Comparison of ENCODE assay signal across 18 cellular contexts in the genomic region with DNA sequence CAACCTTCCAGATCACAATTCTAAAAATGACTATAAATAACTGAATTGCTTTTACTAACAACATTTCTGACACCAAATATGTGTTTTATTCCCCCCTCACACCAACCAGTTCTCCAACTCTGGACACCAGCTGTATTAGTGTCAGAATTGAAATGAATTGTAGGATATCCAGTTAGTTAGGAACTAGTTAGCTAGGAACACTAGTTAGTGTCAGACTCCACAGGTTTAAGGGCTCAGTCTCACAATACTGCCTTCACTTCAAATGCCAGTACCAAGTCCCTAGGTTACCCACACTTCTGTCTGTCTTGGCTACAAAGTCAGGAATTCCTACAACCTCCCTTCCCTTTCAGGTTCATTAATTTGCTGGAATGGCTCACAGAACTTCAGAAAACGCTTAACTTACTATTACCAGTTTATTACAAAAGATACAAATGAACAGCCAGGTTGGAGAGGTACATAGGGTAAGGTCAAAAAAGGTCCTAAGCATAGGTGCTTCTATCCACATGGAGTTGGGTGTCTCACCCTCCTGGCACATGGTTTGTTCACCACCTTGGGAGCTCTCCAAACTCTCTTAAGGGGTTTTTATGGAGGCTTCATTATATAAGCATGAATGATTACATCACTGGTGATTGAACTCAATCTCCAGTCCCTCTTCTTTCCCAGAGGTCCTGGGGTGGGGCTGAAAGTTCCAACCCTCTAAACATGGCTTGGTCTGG. TPM values are rescaled to one million over a fixed set of nuclear protein-coding genes. Genes with fewer than 3 reads are reported as not detected.
A peak's percentile ranks its signal among the peaks of the same experiment; 100 is the strongest.
DNase-seq lines count a peak whose midpoint lies in the region; ATAC-seq, FAIRE-seq and TF ChIP-seq lines count a peak whose summit lies in the region.
"Had no signal": no experiment of that assay in that cellular context is flagged by ENCODE, and none has a peak within 500 bp of the region (broad histone marks: within the 10 kb centered on the region; RNA-seq: fewer than 3 reads in every experiment).

No MANE protein-coding gene starts in this region.

- H3K9me1 ChIP-seq in K562 (ENCODE audit: control insufficient read depth, insufficient read depth, low read length) = no peaks in the 10 kb centered on the region

- H3K27ac Mint-ChIP-seq in CD4-positive, alpha-beta T cell = no peak overlapping the region
- H3K27ac Mint-ChIP-seq: activated naive CD8-positive, alpha-beta T cell treated with anti-CD3 and anti-CD28 coated beads for 36 hours; activated T-cell treated with anti-CD3 and anti-CD28 coated beads, Interleukin-2, amount 50 U/mL, for 24 hours had no signal

- H3K79me1 ChIP-seq in mesenchymal stem cell (replicated peaks; ENCODE audit: low read length, poor library complexity, severe bottlenecking) = peaks cover 7% of the 10 kb centered on the region

- H3K4me3 Mint-ChIP-seq in CD4-positive, alpha-beta T cell = peak overlapping the region; percentile 12
- H3K4me3 Mint-ChIP-seq: activated naive CD8-positive, alpha-beta T cell treated with anti-CD3 and anti-CD28 coated beads for 36 hours; activated T-cell treated with anti-CD3 and anti-CD28 coated beads, Interleukin-2, amount 50 U/mL, for 24 hours had no signal

- no TSS peak for BruUV-seq in K562 (replicated peaks; lab: Mats Ljungman, UMichigan)

- no peak for DNase-seq in CD4-positive, alpha-beta T cell
- no peak for DNase-seq in K562 (ENCODE audit: extremely low read depth in 1 of 4, low spot score in 3 of 4)
- DNase-seq in mesenchymal stem cell = no peak
- DNase-seq in cardiac septum (ENCODE audit: low spot score) = no peak
- DNase-seq in activated effector memory CD4-positive, alpha-beta T cell treated with Interleukin-2 at 50 U/mL for 16 hours = no peak
- DNase-seq: activated CD4-positive, alpha-beta T cell treated with anti-CD3 and anti-CD28 coated beads, Interleukin-2, amount 50 U/mL, for 48 hours; activated naive CD8-positive, alpha-beta T cell treated with anti-CD3 and anti-CD28 coated beads for 36 hours; activated T-cell treated with anti-CD3 and anti-CD28 coated beads, Interleukin-2, amount 50 U/mL, for 24 hours; Calu3; effector CD8-positive, alpha-beta T cell; NCI-H1436 treated with DMSO at 0.1 percent for 48 hours; ovary; stimulated activated CD4-positive, alpha-beta T cell treated with anti-CD3 and anti-CD28 coated beads, Interleukin-4, amount 100 ng/mL, for 24 hours had no signal

- CTCF ChIA-PET in CD4-positive, alpha-beta T cell (lab: Charles Lee) = interaction anchor here (0.6 kb wide), 1 partner anchor 15 kb away, joined by 3 read pairs; no protein-coding TSS in a partner anchor
- CTCF ChIA-PET in HEK293 (lab: Yijun Ruan, JAX) (interaction anchor here (0.6 to 1.2 kb wide), 3 partner anchors 42 to 126 kb away, joined by 3 to 5 read pairs (median 3); partner anchors contain the start of genes GPSM2 and PRPF38B), K562 (lab: Yijun Ruan, JAX; ENCODE audit: low intra/inter-chr PET ratio) (no interaction called here)

- POLR2A ChIA-PET in CD4-positive, alpha-beta T cell (lab: Charles Lee) = no interaction called here
- POLR2A ChIA-PET in HEK293 (lab: Yijun Ruan, JAX) = interaction anchor here (1.4 kb wide), 1 partner anchor 59 kb away, joined by 7 read pairs; the partner anchor contains the start of gene PRPF38B
- POLR2A ChIA-PET in K562 (lab: Yijun Ruan, JAX) = interaction anchor here (0.6 to 1.0 kb wide), 3 partner anchors 14 to 1525 kb away, joined by 3 read pairs; no protein-coding TSS in a partner anchor

- no peak overlapping the region for H3K18ac ChIP-seq in mesenchymal stem cell (ENCODE audit: low read depth in 1 of 2, low read length in 2 of 2)

- no peaks in the 10 kb centered on the region for H3K27me3 ChIP-seq in CD4-positive, alpha-beta T cell (ENCODE audit: control insufficient read depth, insufficient read depth, low read length)
- H3K27me3 ChIP-seq in K562 (ENCODE audit: control insufficient read depth in 2 of 2, insufficient read depth in 2 of 2, low read length in 2 of 2) (no peaks in the 10 kb centered on the region), mesenchymal stem cell (ENCODE audit: control insufficient read depth in 1 of 2, insufficient read depth in 1 of 2, low read length in 2 of 2) (no peaks in the 10 kb centered on the region)
- H3K27me3 ChIP-seq: cardiac muscle cell, ovary had no signal

- intact Hi-C loops in CD4-positive, alpha-beta T cell (cut with DNase I, micrococcal nuclease) = no loop called here
- intact Hi-C loops in K562 (cut with micrococcal nuclease) = no loop called here
- intact Hi-C loops in cardiac septum (cut with DNase I) = no loop called here

- no peak overlapping the region for H2BK12ac ChIP-seq in mesenchymal stem cell (ENCODE audit: low read length in 2 of 2)

- H3K4me1 Mint-ChIP-seq in CD4-positive, alpha-beta T cell (ENCODE audit: low read depth) = peaks cover 62% of the 10 kb centered on the region

- H3K79me2 ChIP-seq in K562 (ENCODE audit: control insufficient read depth, insufficient read depth, low read length) = peaks cover 26% of the 10 kb centered on the region

- no peak overlapping the region for H3K4me2 ChIP-seq in K562 (ENCODE audit: insufficient read depth, low read length)
- H3K4me2 ChIP-seq in mesenchymal stem cell (ENCODE audit: low read length, poor library complexity, severe bottlenecking) = peak overlapping the region; percentile 57

- H3K9me3 ChIP-seq in CD4-positive, alpha-beta T cell (ENCODE audit: control insufficient read depth, low read length) = no peaks in the 10 kb centered on the region
- no peaks in the 10 kb centered on the region for H3K9me3 ChIP-seq in HEK293 (ENCODE audit: control insufficient read depth, insufficient read depth, low read depth, low read length)
- no peaks in the 10 kb centered on the region for H3K9me3 ChIP-seq in K562 (replicated peaks; ENCODE audit: control insufficient read depth, insufficient read depth, low read depth, low read length)
- H3K9me3 ChIP-seq in mesenchymal stem cell (ENCODE audit: control insufficient read depth, low read length) = no peaks in the 10 kb centered on the region
- H3K9me3 ChIP-seq: ovary had no signal

- H2AFZ ChIP-seq in K562 (ENCODE audit: low read depth, low read length) = no peak overlapping the region
- no peak overlapping the region for H2AFZ ChIP-seq in mesenchymal stem cell (ENCODE audit: low read depth, low read length)

- no peak for TF ChIP-seq POLR2A in K562 (conservative IDR thresholded peaks at IDR 0.05)

- no peak for TF ChIP-seq RAD21 in K562 (CRISPR knock-in tag; conservative IDR thresholded peaks at IDR 0.05 in 1 of 2, IDR thresholded peaks at IDR 0.05 in 1 of 2)

- TF ChIP-seq CTCF in CD4-positive, alpha-beta T cell (IDR thresholded peaks at IDR 0.05) = no peak
- TF ChIP-seq CTCF in HEK293 (tag by site-specific recombination; IDR thresholded peaks at IDR 0.05) (no peak), K562 (IDR thresholded peaks at IDR 0.05 in 2 of 3, conservative IDR thresholded peaks at IDR 0.05 in 1 of 3; ENCODE audit: insufficient read depth in 2 of 3, low read depth in 1 of 3, low read length in 3 of 3) (no peak)

- H3K9ac ChIP-seq in K562 (ENCODE audit: insufficient read depth in 1 of 2, low read depth in 2 of 2, low read length in 2 of 2) (no peak overlapping the region), mesenchymal stem cell (ENCODE audit: low read length) (no peak overlapping the region)

- H3K27me3 Mint-ChIP-seq in CD4-positive, alpha-beta T cell = no peaks in the 10 kb centered on the region
- H3K27me3 Mint-ChIP-seq: activated naive CD8-positive, alpha-beta T cell treated with anti-CD3 and anti-CD28 coated beads for 36 hours; activated T-cell treated with anti-CD3 and anti-CD28 coated beads, Interleukin-2, amount 50 U/mL, for 24 hours had no signal

- no peak overlapping the region for H3K14ac ChIP-seq in mesenchymal stem cell (ENCODE audit: low read length in 2 of 2)

- no peaks in the 10 kb centered on the region for H3K9me3 Mint-ChIP-seq in CD4-positive, alpha-beta T cell
- H3K9me3 Mint-ChIP-seq: activated naive CD8-positive, alpha-beta T cell treated with anti-CD3 and anti-CD28 coated beads for 36 hours; activated T-cell treated with anti-CD3 and anti-CD28 coated beads, Interleukin-2, amount 50 U/mL, for 24 hours had no signal

- H3K4me1 ChIP-seq in HEK293 (ENCODE audit: control insufficient read depth, insufficient read depth, low read length) (peaks cover 2% of the 10 kb centered on the region; the same call in 1 of the 2 replicates), K562 (replicated peaks in 1 of 2; ENCODE audit: control insufficient read depth in 2 of 2, insufficient read depth in 2 of 2, low read length in 2 of 2) (peaks cover 4 to 9% of the 10 kb centered on the region in 2 experiments; a peak in 4 of 5 replicates), mesenchymal stem cell (ENCODE audit: control insufficient read depth, insufficient read depth, low read depth, low read length) (peaks cover 6% of the 10 kb centered on the region)

- no peak for FAIRE-seq in K562 (lab: Jason Lieb, UNC)

- in situ Hi-C loops in K562 (cut with MboI) = no loop called here

- peaks cover 13 to 21% of the 10 kb centered on the region in 2 experiments for H3K36me3 ChIP-seq in HEK293 (ENCODE audit: control insufficient read depth in 2 of 2, insufficient read depth in 1 of 2, low read length in 2 of 2)
- peaks cover 29% of the 10 kb centered on the region; the same call in 2 of the 3 replicates for H3K36me3 ChIP-seq in K562 (ENCODE audit: control insufficient read depth, insufficient read depth, low read length)
- H3K36me3 ChIP-seq in mesenchymal stem cell (ENCODE audit: control insufficient read depth in 1 of 2, insufficient read depth in 2 of 2, low read depth in 1 of 2, low read length in 2 of 2) = peaks cover 9 to 61% of the 10 kb centered on the region in 2 experiments
- H3K36me3 ChIP-seq: ovary had no signal

- H4K8ac ChIP-seq in mesenchymal stem cell (ENCODE audit: low read length) = no peak overlapping the region

- no peak for TF ChIP-seq EP300 in K562 (IDR thresholded peaks at IDR 0.05; ENCODE audit: low read length)

- H3K4me3 ChIP-seq in HEK293 (ENCODE audit: low read depth, low read length) (no peak overlapping the region), K562 (no peak overlapping the region), mesenchymal stem cell (ENCODE audit: insufficient read depth in 1 of 2, low read depth in 1 of 2, low read length in 2 of 2) (no peak overlapping the region)
- H3K4me3 ChIP-seq: cardiac muscle cell, ovary, skin epidermis had no signal

- H3K4ac ChIP-seq in mesenchymal stem cell (ENCODE audit: low read depth in 1 of 2, low read length in 2 of 2) = no peak overlapping the region

- no peak overlapping the region for H2BK15ac ChIP-seq in mesenchymal stem cell (ENCODE audit: low read depth, poor library complexity, severe bottlenecking)

- H2AK5ac ChIP-seq in mesenchymal stem cell (ENCODE audit: low read length, severe bottlenecking) = peak overlapping the region; percentile 48

- H3K27ac ChIP-seq in CD4-positive, alpha-beta T cell (ENCODE audit: low read depth, low read length) = no peak overlapping the region
- no peak overlapping the region for H3K27ac ChIP-seq in HEK293 (ENCODE audit: extremely low read depth, low read depth, low read length)
- H3K27ac ChIP-seq in K562 (ENCODE audit: extremely low read depth, low read depth, low read length) = no peak overlapping the region
- H3K27ac ChIP-seq in mesenchymal stem cell (ENCODE audit: low read length, poor library complexity, severe bottlenecking) = peak overlapping the region; percentile 58
- H3K27ac ChIP-seq: cardiac muscle cell, ovary, skin epidermis had no signal

- no peak overlapping the region for H3K23ac ChIP-seq in mesenchymal stem cell (ENCODE audit: low read length in 2 of 2)

- 43% methylated on average over 1 of the region's 1 CpG for WGBS in K562 (ENCODE audit: insufficient coverage, low coverage, missing lambda C conversion rate)
- WGBS in mesenchymal stem cell = no CpG with 5 or more reads among the region's 1 CpG

- no peak overlapping the region for H4K91ac ChIP-seq in mesenchymal stem cell (ENCODE audit: low read length)

- H3K36me3 Mint-ChIP-seq in CD4-positive, alpha-beta T cell (ENCODE audit: low read depth) = peaks cover 61% of the 10 kb centered on the region

- H4K20me1 ChIP-seq in K562 (replicated peaks; ENCODE audit: control insufficient read depth, insufficient read depth, low read length) = no peaks in the 10 kb centered on the region

- ATAC-seq in CD4-positive, alpha-beta T cell (ENCODE audit: poor library complexity) = no peak
- ATAC-seq in K562 = no peak
- ATAC-seq in HG02623 (IDR thresholded peaks at IDR 0.05; ENCODE audit: unreplicated experiment) = no peak
- no peak for ATAC-seq in HG03565 (IDR thresholded peaks at IDR 0.05; ENCODE audit: unreplicated experiment)

- no peak overlapping the region for H2BK120ac ChIP-seq in mesenchymal stem cell (ENCODE audit: low read depth, low read length)

- H2BK5ac ChIP-seq in mesenchymal stem cell (ENCODE audit: low read depth, low read length, poor library complexity, severe bottlenecking) = peak overlapping the region; percentile 79

RNA-seq across cellular contexts. Expression of gene STXBP3, which starts 4.2 kb away (rescaled TPM):
- total RNA-seq in CD4-positive, alpha-beta T cell = 10 to 100 TPM; 41.6 to 50.5 TPM
- 22.7 and 94.8 TPM in 2 replicates for total RNA-seq in K562 (2011; cell fraction: chromatin; rRNA removed; ENCODE audit: low replicate concordance)
- total RNA-seq in K562 (2011; cell fraction: nucleolus; rRNA removed) = 11.3 and 13.7 TPM in 2 replicates
- total RNA-seq in K562 (2011; cell fraction: nucleoplasm; rRNA removed) = 36.6 and 53.6 TPM in 2 replicates
- 33.1 TPM in 2 replicates for total RNA-seq in K562 (2014; rRNA removed)
- 52.1 and 56.7 TPM in 2 replicates for total RNA-seq in K562 (2014; rRNA removed; fragmentation: Illumina TruSeq; extraction: Trizol)
- total RNA-seq in K562 (2015; rRNA removed; fragmentation: Illumina TruSeq; extraction: Trizol) = 45.8 and 52.5 TPM in 2 replicates
- total RNA-seq in K562 (2021) = 32.5 and 34.6 TPM in 2 replicates
- 39.4 and 50.2 TPM in 2 replicates for polyA plus RNA-seq in K562 (2011; rRNA removed)
- polyA plus RNA-seq in K562 (2011; cell fraction: cytosol; rRNA removed) = 3.7 and 9.6 TPM in 2 replicates
- 12.0 and 19.1 TPM in 2 replicates for polyA plus RNA-seq in K562 (2011; cell fraction: nucleus; rRNA removed)
- 36.1 and 66.5 TPM in 2 replicates for polyA plus RNA-seq in K562 (2012)
- 35.0 and 40.0 TPM in 2 replicates for polyA plus RNA-seq in K562 (2014; fragmentation: Illumina TruSeq; extraction: Trizol)
- 10 to 100 TPM; 34.2 to 34.9 TPM for polyA plus RNA-seq in K562 (2014; fragmentation: Nextera tagmentation; extraction: Ambion mirVana)
- 39.2 and 52.3 TPM in 2 replicates for polyA plus RNA-seq in K562 (2014; rRNA removed)
- polyA minus RNA-seq in K562 (2011; rRNA and poly(A)+ RNA removed) = 63.6 and 65.3 TPM in 2 replicates
- polyA minus RNA-seq in K562 (2011; cell fraction: cytosol; rRNA and poly(A)+ RNA removed) = 11.5 and 14.8 TPM in 2 replicates
- 40.7 and 83.0 TPM in 2 replicates for polyA minus RNA-seq in K562 (2011; cell fraction: nucleus; rRNA and poly(A)+ RNA removed)
- 21.6 TPM for polyA plus RNA-seq in mesenchymal stem cell (2013, experiment 1 of 2)
- 25.4 TPM for polyA plus RNA-seq in mesenchymal stem cell (2013, experiment 2 of 2)
- 30.3 TPM for total RNA-seq in cardiac septum

RNA-seq across cellular contexts. Expression of gene FNDC7, which starts 37.9 kb away (rescaled TPM):
- total RNA-seq in CD4-positive, alpha-beta T cell = under 1 TPM; 0.19 to 0.42 TPM
- 0.23 and 0.69 TPM in 2 replicates for total RNA-seq in K562 (2011; cell fraction: chromatin; rRNA removed; ENCODE audit: low replicate concordance)
- total RNA-seq in K562 (2011; cell fraction: nucleolus; rRNA removed) = 0.17 TPM in 1 of 2 replicates, not detected in the other
- total RNA-seq in K562 (2011; cell fraction: nucleoplasm; rRNA removed) = 0.15 TPM in 1 of 2 replicates, not detected in the other
- not detected in 2 replicates for total RNA-seq in K562 (2014; rRNA removed)
- total RNA-seq in K562 (2014; rRNA removed; fragmentation: Illumina TruSeq; extraction: Trizol) = not detected in 2 replicates
- not detected in 2 replicates for total RNA-seq in K562 (2015; rRNA removed; fragmentation: Illumina TruSeq; extraction: Trizol)
- not detected in 2 replicates for total RNA-seq in K562 (2021)
- polyA plus RNA-seq in K562 (2011; rRNA removed) = 0.05 TPM in 1 of 2 replicates, not detected in the other
- 0.07 TPM in 1 of 2 replicates, not detected in the other for polyA plus RNA-seq in K562 (2011; cell fraction: cytosol; rRNA removed)
- polyA plus RNA-seq in K562 (2011; cell fraction: nucleus; rRNA removed) = 0.04 and 0.24 TPM in 2 replicates
- 0.03 TPM in 1 of 2 replicates, not detected in the other for polyA plus RNA-seq in K562 (2012)
- polyA plus RNA-seq in K562 (2014; fragmentation: Illumina TruSeq; extraction: Trizol) = not detected in 2 replicates
- not detected for polyA plus RNA-seq in K562 (2014; fragmentation: Nextera tagmentation; extraction: Ambion mirVana)
- polyA plus RNA-seq in K562 (2014; rRNA removed) = not detected in 2 replicates
- polyA minus RNA-seq in K562 (2011; rRNA and poly(A)+ RNA removed) = 0.39 TPM in 1 of 2 replicates, not detected in the other
- not detected in 2 replicates for polyA minus RNA-seq in K562 (2011; cell fraction: cytosol; rRNA and poly(A)+ RNA removed)
- 0.11 and 0.13 TPM in 2 replicates for polyA minus RNA-seq in K562 (2011; cell fraction: nucleus; rRNA and poly(A)+ RNA removed)
- not detected for polyA plus RNA-seq in mesenchymal stem cell (2013, experiment 1 of 2)
- 0.01 TPM for polyA plus RNA-seq in mesenchymal stem cell (2013, experiment 2 of 2)
- not detected for total RNA-seq in cardiac septum
- total RNA-seq: activated naive CD8-positive, alpha-beta T cell treated with anti-CD3 and anti-CD28 coated beads for 36 hours; Calu3; cardiac muscle cell had no signal
- polyA plus RNA-seq: cardiac muscle cell, ovary had no signal

RNA-seq across cellular contexts. Expression of gene PRPF38B, which starts 58.5 kb away (rescaled TPM):
- 100 to 1,000 TPM; 114 to 120 TPM for total RNA-seq in CD4-positive, alpha-beta T cell
- total RNA-seq in K562 (2011; cell fraction: chromatin; rRNA removed; ENCODE audit: low replicate concordance) = 82.2 and 217 TPM in 2 replicates
- 68.7 and 80.4 TPM in 2 replicates for total RNA-seq in K562 (2011; cell fraction: nucleolus; rRNA removed)
- 134 and 246 TPM in 2 replicates for total RNA-seq in K562 (2011; cell fraction: nucleoplasm; rRNA removed)
- total RNA-seq in K562 (2014; rRNA removed) = 27.8 and 67.8 TPM in 2 replicates
- total RNA-seq in K562 (2014; rRNA removed; fragmentation: Illumina TruSeq; extraction: Trizol) = 66.4 and 69.8 TPM in 2 replicates
- total RNA-seq in K562 (2015; rRNA removed; fragmentation: Illumina TruSeq; extraction: Trizol) = 68.0 and 75.3 TPM in 2 replicates
- total RNA-seq in K562 (2021) = 47.8 and 55.5 TPM in 2 replicates
- polyA plus RNA-seq in K562 (2011; rRNA removed) = 71.1 and 74.1 TPM in 2 replicates
- polyA plus RNA-seq in K562 (2011; cell fraction: cytosol; rRNA removed) = 21.4 and 26.5 TPM in 2 replicates
- polyA plus RNA-seq in K562 (2011; cell fraction: nucleus; rRNA removed) = 119 and 157 TPM in 2 replicates
- 46.0 and 53.7 TPM in 2 replicates for polyA plus RNA-seq in K562 (2012)
- 72.3 and 85.5 TPM in 2 replicates for polyA plus RNA-seq in K562 (2014; fragmentation: Illumina TruSeq; extraction: Trizol)
- polyA plus RNA-seq in K562 (2014; fragmentation: Nextera tagmentation; extraction: Ambion mirVana) = 10 to 100 TPM; 25.3 to 34.3 TPM
- 78.4 and 81.8 TPM in 2 replicates for polyA plus RNA-seq in K562 (2014; rRNA removed)
- 60.0 and 63.7 TPM in 2 replicates for polyA minus RNA-seq in K562 (2011; rRNA and poly(A)+ RNA removed)
- 31.0 and 32.4 TPM in 2 replicates for polyA minus RNA-seq in K562 (2011; cell fraction: cytosol; rRNA and poly(A)+ RNA removed)
- 114 and 142 TPM in 2 replicates for polyA minus RNA-seq in K562 (2011; cell fraction: nucleus; rRNA and poly(A)+ RNA removed)
- 36.3 TPM for polyA plus RNA-seq in mesenchymal stem cell (2013, experiment 1 of 2)
- 36.0 TPM for polyA plus RNA-seq in mesenchymal stem cell (2013, experiment 2 of 2)
- total RNA-seq in cardiac septum = 16.4 TPM
